24 cellular contexts compared by ENCODE assay signal in the genomic region with DNA sequence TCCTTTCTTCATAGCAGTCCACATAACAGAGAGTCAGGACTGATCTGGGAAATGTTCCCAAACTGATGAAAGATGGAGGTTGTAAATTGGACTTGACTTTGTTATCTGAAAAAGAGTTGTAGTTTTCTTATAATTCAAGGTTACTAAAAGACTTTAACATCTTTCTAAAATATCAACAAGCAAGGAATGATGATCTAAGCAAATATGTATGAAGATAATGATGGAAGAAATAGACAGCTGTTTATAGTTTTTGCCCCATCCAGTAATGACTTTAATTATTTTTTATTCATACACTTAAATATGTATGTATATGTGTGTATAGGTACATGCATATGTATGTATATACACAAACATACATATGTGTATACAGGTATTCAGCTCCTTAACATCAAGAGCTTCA.
A peak's percentile ranks its signal among the peaks of the same experiment; 100 is the strongest.
DNase-seq lines count a peak whose midpoint lies in the region; ATAC-seq, FAIRE-seq and TF ChIP-seq lines count a peak whose summit lies in the region.
"Had no signal": no experiment of that assay in that cellular context is flagged by ENCODE, and none has a peak within 500 bp of the region (broad histone marks: within the 10 kb centered on the region; RNA-seq: fewer than 3 reads in every experiment).

No MANE protein-coding gene starts in this region.

- peaks cover 0 to 8% of the 10 kb centered on the region in 2 donors for H3K9me3 Mint-ChIP-seq in stimulated activated naive CD8-positive, alpha-beta T cell treated with anti-CD3 and anti-CD28 coated beads, Interleukin-15, amount 100 ng/mL, for 72 hours
- H3K9me3 Mint-ChIP-seq: CD8-positive, alpha-beta T cell had no signal

- H4K20me1 ChIP-seq in K562 (replicated peaks; ENCODE audit: control insufficient read depth, insufficient read depth, low read length): no peaks in the 10 kb centered on the region
- H4K20me1 ChIP-seq: BLaER1 treated with 17β-estradiol and CSF1 and Interleukin-3, amounts not matched to agents 10 nM and 100 nM had no signal

- BruUV-seq in K562 (replicated peaks; lab: Mats Ljungman, UMichigan): no TSS peak

- no peaks in the 10 kb centered on the region for H3K27me3 ChIP-seq in K562 (ENCODE audit: control insufficient read depth in 2 of 2, insufficient read depth in 2 of 2, low read length in 2 of 2)
- H3K27me3 ChIP-seq: BLaER1 treated with 17β-estradiol and CSF1 and Interleukin-3, amounts not matched to agents 10 nM and 100 nM had no signal

- H3K4me3 Mint-ChIP-seq in stimulated activated naive CD8-positive, alpha-beta T cell treated with anti-CD3 and anti-CD28 coated beads, Interleukin-15, amount 100 ng/mL, for 72 hours: no peak overlapping the region
- H3K4me3 Mint-ChIP-seq: B cell; CD4-positive, alpha-beta T cell; CD8-positive, alpha-beta T cell had no signal

- no peaks in the 10 kb centered on the region for H3K79me2 ChIP-seq in K562 (ENCODE audit: control insufficient read depth, insufficient read depth, low read length)

- TF ChIP-seq CTCF in A549 (IDR thresholded peaks at IDR 0.05): no peak
- no peak for TF ChIP-seq CTCF in D721Med (IDR thresholded peaks at IDR 0.05; ENCODE audit: insufficient read depth, missing control alignments)
- TF ChIP-seq CTCF in K562 (IDR thresholded peaks at IDR 0.05 in 2 of 3, conservative IDR thresholded peaks at IDR 0.05 in 1 of 3; ENCODE audit: insufficient read depth in 2 of 3, low read depth in 1 of 3, low read length in 3 of 3): no peak

- H3K27ac ChIP-seq in A549: no peak overlapping the region
- no peak overlapping the region for H3K27ac ChIP-seq in K562 (ENCODE audit: extremely low read depth, low read depth, low read length)
- H3K27ac ChIP-seq: BLaER1 treated with 17β-estradiol and CSF1 and Interleukin-3, amounts not matched to agents 10 nM and 100 nM; C4-2B had no signal

- CTCF ChIA-PET in A549 (lab: Yijun Ruan, JAX): no interaction called here
- CTCF ChIA-PET in K562 (lab: Yijun Ruan, JAX; ENCODE audit: low intra/inter-chr PET ratio): no interaction called here

- no peaks in the 10 kb centered on the region for H3K9me3 ChIP-seq in A549
- no peaks in the 10 kb centered on the region for H3K9me3 ChIP-seq in K562 (replicated peaks; ENCODE audit: control insufficient read depth, insufficient read depth, low read depth, low read length)
- H3K9me3 ChIP-seq: BLaER1 treated with 17β-estradiol and CSF1 and Interleukin-3, amounts not matched to agents 10 nM and 100 nM; Caco-2 had no signal

- H3K4me1 ChIP-seq in A549 (no peaks in the 10 kb centered on the region), K562 (replicated peaks in 1 of 2; ENCODE audit: control insufficient read depth in 2 of 2, insufficient read depth in 2 of 2, low read length in 2 of 2) (no peaks in the 10 kb centered on the region)
- H3K4me1 ChIP-seq: Caco-2 had no signal

- H3K4me3 ChIP-seq in A549 (no peak overlapping the region), K562 (no peak overlapping the region)
- H3K4me3 ChIP-seq: BLaER1 treated with 17β-estradiol and CSF1 and Interleukin-3, amounts not matched to agents 10 nM and 100 nM had no signal

- DNase-seq in A549 (ENCODE audit: low read depth in 1 of 2, low spot score in 1 of 2) (no peak), D721Med (ENCODE audit: insufficient read length, low spot score) (no peak), K562 (ENCODE audit: extremely low read depth in 1 of 4, low spot score in 3 of 4) (no peak), retina (no peak), NCI-H1930 (lab: John Stamatoyannopoulos, UW) (no peak)
- no peak for DNase-seq in stimulated activated naive CD8-positive, alpha-beta T cell treated with anti-CD3 and anti-CD28 coated beads, Interleukin-15, amount 100 ng/mL, for 72 hours
- DNase-seq: 8988T; AML-193; Caco-2; Calu3; CD4-positive, alpha-beta T cell; CD8-positive, alpha-beta T cell; DMS 273 treated with DMSO at 0.1 percent for 48 hours; DMS153; DMS53; DMS79; DND-41; EL; GF-D8 had no signal

- H3K4me1 Mint-ChIP-seq in stimulated activated naive CD8-positive, alpha-beta T cell treated with anti-CD3 and anti-CD28 coated beads, Interleukin-15, amount 100 ng/mL, for 72 hours: no peaks in the 10 kb centered on the region
- H3K4me1 Mint-ChIP-seq: B cell had no signal

- no peak overlapping the region for H2AFZ ChIP-seq in K562 (ENCODE audit: low read depth, low read length)

- no peak for FAIRE-seq in A549 (lab: Jason Lieb, UNC)
- peak; percentile 53 for FAIRE-seq in D721Med (lab: Jason Lieb, UNC)
- FAIRE-seq in K562 (lab: Jason Lieb, UNC): no peak
- FAIRE-seq: GM12891, GM19239 had no signal

- TF ChIP-seq POLR2A in A549 (IDR thresholded peaks at IDR 0.05; ENCODE audit: low read length): no peak
- no peak for TF ChIP-seq POLR2A in K562 (conservative IDR thresholded peaks at IDR 0.05)

- in situ Hi-C loops in K562 (cut with MboI): no loop called here

- POLR2A ChIA-PET in A549 (lab: Yijun Ruan, JAX) (no interaction called here), K562 (lab: Yijun Ruan, JAX) (no interaction called here)

- ATAC-seq in A549: no peak
- no peak for ATAC-seq in K562
- no peak for ATAC-seq in stimulated activated naive CD8-positive, alpha-beta T cell treated with anti-CD3 and anti-CD28 coated beads, Interleukin-15, amount 100 ng/mL, for 72 hours
- ATAC-seq: CD8-positive, alpha-beta T cell had no signal

- H3K4me2 ChIP-seq in A549 (no peak overlapping the region), K562 (ENCODE audit: insufficient read depth, low read length) (no peak overlapping the region)
- H3K4me2 ChIP-seq: BLaER1 treated with 17β-estradiol and CSF1 and Interleukin-3, amounts not matched to agents 10 nM and 100 nM had no signal

- TF ChIP-seq RAD21 in A549 (conservative IDR thresholded peaks at IDR 0.05 in 1 of 2, IDR thresholded peaks at IDR 0.05 in 1 of 2) (no peak), K562 (CRISPR knock-in tag; conservative IDR thresholded peaks at IDR 0.05 in 1 of 2, IDR thresholded peaks at IDR 0.05 in 1 of 2) (no peak)

- no peaks in the 10 kb centered on the region for H3K9me1 ChIP-seq in K562 (ENCODE audit: control insufficient read depth, insufficient read depth, low read length)

- H3K27ac Mint-ChIP-seq in stimulated activated naive CD8-positive, alpha-beta T cell treated with anti-CD3 and anti-CD28 coated beads, Interleukin-15, amount 100 ng/mL, for 72 hours: no peak overlapping the region
- H3K27ac Mint-ChIP-seq: B cell; CD4-positive, alpha-beta T cell; CD8-positive, alpha-beta T cell had no signal

- no peak for TF ChIP-seq EP300 in A549 (IDR thresholded peaks at IDR 0.05)
- TF ChIP-seq EP300 in K562 (IDR thresholded peaks at IDR 0.05; ENCODE audit: low read length): no peak

- H3K36me3 ChIP-seq in K562 (ENCODE audit: control insufficient read depth, insufficient read depth, low read length): no peaks in the 10 kb centered on the region
- H3K36me3 ChIP-seq: BLaER1 treated with 17β-estradiol and CSF1 and Interleukin-3, amounts not matched to agents 10 nM and 100 nM had no signal

- H3K27me3 Mint-ChIP-seq in stimulated activated naive CD8-positive, alpha-beta T cell treated with anti-CD3 and anti-CD28 coated beads, Interleukin-15, amount 100 ng/mL, for 72 hours: no peaks in the 10 kb centered on the region
- H3K27me3 Mint-ChIP-seq: B cell; CD4-positive, alpha-beta T cell had no signal

- intact Hi-C loops in K562 (cut with micrococcal nuclease): no loop called here

- H3K9ac ChIP-seq in K562 (ENCODE audit: insufficient read depth in 1 of 2, low read depth in 2 of 2, low read length in 2 of 2): no peak overlapping the region
- H3K9ac ChIP-seq: BLaER1 treated with 17β-estradiol and CSF1 and Interleukin-3, amounts not matched to agents 10 nM and 100 nM had no signal

TF ChIP-seq in K562, 482 proteins besides CTCF, POLR2A, EP300 and RAD21:
- TF ChIP-seq, protein P1, sequence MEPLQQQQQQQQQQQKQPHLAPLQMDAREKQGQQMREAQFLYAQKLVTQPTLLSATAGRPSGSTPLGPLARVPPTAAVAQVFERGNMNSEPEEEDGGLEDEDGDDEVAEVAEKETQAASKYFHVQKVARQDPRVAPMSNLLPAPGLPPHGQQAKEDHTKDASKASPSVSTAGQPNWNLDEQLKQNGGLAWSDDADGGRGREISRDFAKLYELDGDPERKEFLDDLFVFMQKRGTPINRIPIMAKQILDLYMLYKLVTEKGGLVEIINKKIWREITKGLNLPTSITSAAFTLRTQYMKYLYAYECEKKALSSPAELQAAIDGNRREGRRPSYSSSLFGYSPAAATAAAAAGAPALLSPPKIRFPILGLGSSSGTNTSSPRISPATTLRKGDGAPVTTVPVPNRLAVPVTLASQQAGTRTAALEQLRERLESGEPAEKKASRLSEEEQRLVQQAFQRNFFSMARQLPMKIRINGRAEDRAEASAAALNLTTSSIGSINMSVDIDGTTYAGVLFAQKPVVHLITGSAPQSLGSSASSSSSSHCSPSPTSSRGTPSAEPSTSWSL (CRISPR knock-in tag; IDR thresholded peaks at IDR 0.05; ENCODE audit: borderline replicate concordance): no peak
- TF ChIP-seq MAFF (IDR thresholded peaks at IDR 0.05; ENCODE audit: low read length) (peak; percentile 12; the same call in 1 of the 2 replicates), SMARCA5 (IDR thresholded peaks at IDR 0.05) (no peak), CBFA2T2 (conservative IDR thresholded peaks at IDR 0.05) (no peak), LARP7 (IDR thresholded peaks at IDR 0.05) (no peak), HMGN3 (IDR thresholded peaks at IDR 0.05; ENCODE audit: borderline replicate concordance, extremely low read depth, insufficient read length, low read depth, low read length) (no peak), ETS2 (tag; IDR thresholded peaks at IDR 0.05; ENCODE audit: borderline replicate concordance, poor library complexity, severe bottlenecking) (no peak)
- TF ChIP-seq, protein P2, sequence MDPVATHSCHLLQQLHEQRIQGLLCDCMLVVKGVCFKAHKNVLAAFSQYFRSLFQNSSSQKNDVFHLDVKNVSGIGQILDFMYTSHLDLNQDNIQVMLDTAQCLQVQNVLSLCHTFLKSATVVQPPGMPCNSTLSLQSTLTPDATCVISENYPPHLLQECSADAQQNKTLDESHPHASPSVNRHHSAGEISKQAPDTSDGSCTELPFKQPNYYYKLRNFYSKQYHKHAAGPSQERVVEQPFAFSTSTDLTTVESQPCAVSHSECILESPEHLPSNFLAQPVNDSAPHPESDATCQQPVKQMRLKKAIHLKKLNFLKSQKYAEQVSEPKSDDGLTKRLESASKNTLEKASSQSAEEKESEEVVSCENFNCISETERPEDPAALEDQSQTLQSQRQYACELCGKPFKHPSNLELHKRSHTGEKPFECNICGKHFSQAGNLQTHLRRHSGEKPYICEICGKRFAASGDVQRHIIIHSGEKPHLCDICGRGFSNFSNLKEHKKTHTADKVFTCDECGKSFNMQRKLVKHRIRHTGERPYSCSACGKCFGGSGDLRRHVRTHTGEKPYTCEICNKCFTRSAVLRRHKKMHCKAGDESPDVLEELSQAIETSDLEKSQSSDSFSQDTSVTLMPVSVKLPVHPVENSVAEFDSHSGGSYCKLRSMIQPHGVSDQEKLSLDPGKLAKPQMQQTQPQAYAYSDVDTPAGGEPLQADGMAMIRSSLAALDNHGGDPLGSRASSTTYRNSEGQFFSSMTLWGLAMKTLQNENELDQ (CRISPR knock-in tag; IDR thresholded peaks at IDR 0.05; ENCODE audit: borderline replicate concordance): no peak
